Comparison of ENCODE assay signal across 1 cellular context in genomic region chr17:31382668-31383275, GRCh38. TPM values are rescaled to one million over a fixed set of nuclear protein-coding genes. Genes with fewer than 3 reads are reported as not detected.
"Had no signal": no experiment of that assay in that cellular context is flagged by ENCODE, and none has a peak within 500 bp of the region (broad histone marks: within the 10 kb centered on the region; RNA-seq: fewer than 3 reads in every experiment).

No MANE protein-coding gene starts in this region.

RNA-seq across cellular contexts. Expression of gene RAB11FIP4, which starts 8.7 kb away (rescaled TPM):
- total RNA-seq: glomerular endothelial cell had no signal
